In the genomic region with DNA sequence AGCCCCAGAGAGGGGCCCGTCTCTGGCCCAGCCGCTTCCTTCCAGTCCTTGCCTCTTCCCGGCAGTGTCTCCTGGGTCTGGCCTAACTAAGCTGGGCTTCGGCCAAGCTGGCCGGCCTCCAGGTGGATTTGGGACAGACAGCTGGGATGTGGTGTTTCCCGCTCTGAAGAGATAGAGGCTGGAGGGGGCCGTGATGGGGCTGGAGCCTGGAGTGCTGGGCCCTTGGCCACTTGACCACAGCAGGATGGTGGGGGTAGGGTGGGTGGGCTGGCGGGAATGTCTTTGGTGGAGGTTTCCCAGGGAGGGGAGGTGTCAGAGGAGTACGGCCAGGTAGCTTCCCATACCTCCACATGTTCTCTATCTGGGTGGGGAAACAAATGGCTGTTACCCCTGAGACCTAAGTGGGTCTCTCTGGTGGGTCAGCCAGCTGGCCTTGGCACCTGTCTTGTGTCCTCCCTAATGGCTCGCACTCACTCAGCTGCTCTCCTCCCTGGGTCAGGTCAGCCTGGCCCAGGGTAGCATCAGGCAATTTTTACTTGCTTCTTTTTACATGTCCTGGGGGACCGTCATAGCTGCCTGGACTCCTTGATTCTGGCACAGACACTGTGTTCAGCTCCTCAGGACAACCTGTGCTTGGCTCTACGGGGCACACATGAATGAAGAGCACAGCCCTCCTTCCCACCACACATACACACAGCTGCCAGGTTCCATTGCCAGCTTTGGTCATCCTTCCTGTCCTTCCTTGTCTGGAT, we compare ENCODE assay signal across 1 cellular context.
TF ChIP-seq lines count a peak whose summit lies in the region.

No MANE protein-coding gene starts in this region.

TF ChIP-seq in WTC11, 78 proteins besides CTCF, POLR2A, EP300 and RAD21 (continued from another document):
- TF ChIP-seq MXD4 (CRISPR knock-in tag; IDR thresholded peaks at IDR 0.05; ENCODE audit: borderline replicate concordance) (no peak), ZNF121 (CRISPR knock-in tag; IDR thresholded peaks at IDR 0.05) (no peak), CREB1 (CRISPR knock-in tag; IDR thresholded peaks at IDR 0.05) (no peak), SMAD4 (CRISPR knock-in tag; IDR thresholded peaks at IDR 0.05) (no peak), HMGXB4 (CRISPR knock-in tag; IDR thresholded peaks at IDR 0.05) (no peak), GABPB1 (CRISPR knock-in tag; IDR thresholded peaks at IDR 0.05) (no peak), ARID4B (CRISPR knock-in tag; IDR thresholded peaks at IDR 0.05; ENCODE audit: borderline replicate concordance) (no peak), SMAD3 (CRISPR knock-in tag; IDR thresholded peaks at IDR 0.05; ENCODE audit: borderline replicate concordance) (no peak), TEAD4 (CRISPR knock-in tag; IDR thresholded peaks at IDR 0.05) (no peak)
- TF ChIP-seq, protein P1, sequence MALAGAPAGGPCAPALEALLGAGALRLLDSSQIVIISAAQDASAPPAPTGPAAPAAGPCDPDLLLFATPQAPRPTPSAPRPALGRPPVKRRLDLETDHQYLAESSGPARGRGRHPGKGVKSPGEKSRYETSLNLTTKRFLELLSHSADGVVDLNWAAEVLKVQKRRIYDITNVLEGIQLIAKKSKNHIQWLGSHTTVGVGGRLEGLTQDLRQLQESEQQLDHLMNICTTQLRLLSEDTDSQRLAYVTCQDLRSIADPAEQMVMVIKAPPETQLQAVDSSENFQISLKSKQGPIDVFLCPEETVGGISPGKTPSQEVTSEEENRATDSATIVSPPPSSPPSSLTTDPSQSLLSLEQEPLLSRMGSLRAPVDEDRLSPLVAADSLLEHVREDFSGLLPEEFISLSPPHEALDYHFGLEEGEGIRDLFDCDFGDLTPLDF (CRISPR knock-in tag; IDR thresholded peaks at IDR 0.05) = no peak
- TF ChIP-seq, protein P2, sequence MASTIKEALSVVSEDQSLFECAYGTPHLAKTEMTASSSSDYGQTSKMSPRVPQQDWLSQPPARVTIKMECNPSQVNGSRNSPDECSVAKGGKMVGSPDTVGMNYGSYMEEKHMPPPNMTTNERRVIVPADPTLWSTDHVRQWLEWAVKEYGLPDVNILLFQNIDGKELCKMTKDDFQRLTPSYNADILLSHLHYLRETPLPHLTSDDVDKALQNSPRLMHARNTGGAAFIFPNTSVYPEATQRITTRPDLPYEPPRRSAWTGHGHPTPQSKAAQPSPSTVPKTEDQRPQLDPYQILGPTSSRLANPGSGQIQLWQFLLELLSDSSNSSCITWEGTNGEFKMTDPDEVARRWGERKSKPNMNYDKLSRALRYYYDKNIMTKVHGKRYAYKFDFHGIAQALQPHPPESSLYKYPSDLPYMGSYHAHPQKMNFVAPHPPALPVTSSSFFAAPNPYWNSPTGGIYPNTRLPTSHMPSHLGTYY (CRISPR knock-in tag; IDR thresholded peaks at IDR 0.05) = no peak
- TF ChIP-seq, protein P3, sequence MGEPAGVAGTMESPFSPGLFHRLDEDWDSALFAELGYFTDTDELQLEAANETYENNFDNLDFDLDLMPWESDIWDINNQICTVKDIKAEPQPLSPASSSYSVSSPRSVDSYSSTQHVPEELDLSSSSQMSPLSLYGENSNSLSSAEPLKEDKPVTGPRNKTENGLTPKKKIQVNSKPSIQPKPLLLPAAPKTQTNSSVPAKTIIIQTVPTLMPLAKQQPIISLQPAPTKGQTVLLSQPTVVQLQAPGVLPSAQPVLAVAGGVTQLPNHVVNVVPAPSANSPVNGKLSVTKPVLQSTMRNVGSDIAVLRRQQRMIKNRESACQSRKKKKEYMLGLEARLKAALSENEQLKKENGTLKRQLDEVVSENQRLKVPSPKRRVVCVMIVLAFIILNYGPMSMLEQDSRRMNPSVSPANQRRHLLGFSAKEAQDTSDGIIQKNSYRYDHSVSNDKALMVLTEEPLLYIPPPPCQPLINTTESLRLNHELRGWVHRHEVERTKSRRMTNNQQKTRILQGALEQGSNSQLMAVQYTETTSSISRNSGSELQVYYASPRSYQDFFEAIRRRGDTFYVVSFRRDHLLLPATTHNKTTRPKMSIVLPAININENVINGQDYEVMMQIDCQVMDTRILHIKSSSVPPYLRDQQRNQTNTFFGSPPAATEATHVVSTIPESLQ (CRISPR knock-in tag; IDR thresholded peaks at IDR 0.05) = no peak
- TF ChIP-seq, protein P4, sequence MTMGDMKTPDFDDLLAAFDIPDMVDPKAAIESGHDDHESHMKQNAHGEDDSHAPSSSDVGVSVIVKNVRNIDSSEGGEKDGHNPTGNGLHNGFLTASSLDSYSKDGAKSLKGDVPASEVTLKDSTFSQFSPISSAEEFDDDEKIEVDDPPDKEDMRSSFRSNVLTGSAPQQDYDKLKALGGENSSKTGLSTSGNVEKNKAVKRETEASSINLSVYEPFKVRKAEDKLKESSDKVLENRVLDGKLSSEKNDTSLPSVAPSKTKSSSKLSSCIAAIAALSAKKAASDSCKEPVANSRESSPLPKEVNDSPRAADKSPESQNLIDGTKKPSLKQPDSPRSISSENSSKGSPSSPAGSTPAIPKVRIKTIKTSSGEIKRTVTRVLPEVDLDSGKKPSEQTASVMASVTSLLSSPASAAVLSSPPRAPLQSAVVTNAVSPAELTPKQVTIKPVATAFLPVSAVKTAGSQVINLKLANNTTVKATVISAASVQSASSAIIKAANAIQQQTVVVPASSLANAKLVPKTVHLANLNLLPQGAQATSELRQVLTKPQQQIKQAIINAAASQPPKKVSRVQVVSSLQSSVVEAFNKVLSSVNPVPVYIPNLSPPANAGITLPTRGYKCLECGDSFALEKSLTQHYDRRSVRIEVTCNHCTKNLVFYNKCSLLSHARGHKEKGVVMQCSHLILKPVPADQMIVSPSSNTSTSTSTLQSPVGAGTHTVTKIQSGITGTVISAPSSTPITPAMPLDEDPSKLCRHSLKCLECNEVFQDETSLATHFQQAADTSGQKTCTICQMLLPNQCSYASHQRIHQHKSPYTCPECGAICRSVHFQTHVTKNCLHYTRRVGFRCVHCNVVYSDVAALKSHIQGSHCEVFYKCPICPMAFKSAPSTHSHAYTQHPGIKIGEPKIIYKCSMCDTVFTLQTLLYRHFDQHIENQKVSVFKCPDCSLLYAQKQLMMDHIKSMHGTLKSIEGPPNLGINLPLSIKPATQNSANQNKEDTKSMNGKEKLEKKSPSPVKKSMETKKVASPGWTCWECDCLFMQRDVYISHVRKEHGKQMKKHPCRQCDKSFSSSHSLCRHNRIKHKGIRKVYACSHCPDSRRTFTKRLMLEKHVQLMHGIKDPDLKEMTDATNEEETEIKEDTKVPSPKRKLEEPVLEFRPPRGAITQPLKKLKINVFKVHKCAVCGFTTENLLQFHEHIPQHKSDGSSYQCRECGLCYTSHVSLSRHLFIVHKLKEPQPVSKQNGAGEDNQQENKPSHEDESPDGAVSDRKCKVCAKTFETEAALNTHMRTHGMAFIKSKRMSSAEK (CRISPR knock-in tag; IDR thresholded peaks at IDR 0.05; ENCODE audit: borderline replicate concordance) = no peak
